Comparison of ENCODE assay signal across 7 cellular contexts in genomic region chr12:66144796-66145754, GRCh38. TPM values are rescaled to one million over a fixed set of nuclear protein-coding genes. Genes with fewer than 3 reads are reported as not detected.
DNase-seq lines count a peak whose midpoint lies in the region; ATAC-seq and TF ChIP-seq lines count a peak whose summit lies in the region.

No MANE protein-coding gene starts in this region.

- H3F3A ChIP-seq in neural cell (ENCODE audit: insufficient read depth, low read length, poor library complexity, severe bottlenecking): no peaks in the 10 kb centered on the region

- H3K9ac ChIP-seq in neural cell (ENCODE audit: low read length): no peak overlapping the region

- DNase-seq in GM03348 (ENCODE audit: low spot score) (peak; percentile 64), SW480 (ENCODE audit: low spot score) (peak; percentile 31), esophagus squamous epithelium (lab: John Stamatoyannopoulos, UW) (no peak)
- no peak for DNase-seq in activated effector memory CD4-positive, alpha-beta T cell treated with anti-CD3 and anti-CD28 coated beads, Interleukin-2, amount 50 U/mL, for 16 hours

- 31 to 39% methylated on average over 7 of the region's 7 CpGs for WGBS in esophagus squamous epithelium, 2 donors

- no peaks in the 10 kb centered on the region for H3K9me2 ChIP-seq in neural cell (ENCODE audit: insufficient read depth, low read length)

- H3K79me2 ChIP-seq in neural cell (replicated peaks; ENCODE audit: insufficient read depth, low read length): no peaks in the 10 kb centered on the region

- no peaks in the 10 kb centered on the region for H4K20me1 ChIP-seq in neural cell (ENCODE audit: insufficient read depth)

- ATAC-seq in HG03045 (IDR thresholded peaks at IDR 0.05; ENCODE audit: unreplicated experiment): no peak

- H3K27me3 ChIP-seq in esophagus squamous epithelium (no peaks in the 10 kb centered on the region), neural cell (ENCODE audit: insufficient read depth, low read depth, low read length) (no peaks in the 10 kb centered on the region)

- peaks cover 0 to 16% (median 3%) of the 10 kb centered on the region in 3 donors for H3K4me1 ChIP-seq in esophagus squamous epithelium

- no peak for TF ChIP-seq EP300 in neural cell (conservative IDR thresholded peaks at IDR 0.05; ENCODE audit: poor library complexity, severe bottlenecking)

- H3K36me3 ChIP-seq in esophagus squamous epithelium (peaks cover 5 to 71% (median 8%) of the 10 kb centered on the region in 3 donors), neural cell (ENCODE audit: insufficient read depth, low read length) (peaks cover 3% of the 10 kb centered on the region)

- no peak for TF ChIP-seq POLR2A in esophagus squamous epithelium (IDR thresholded peaks at IDR 0.05)

- H3K9me3 ChIP-seq in esophagus squamous epithelium: peaks cover 0 to 22% (median 19%) of the 10 kb centered on the region in 3 donors
- H3K9me3 ChIP-seq in neural cell (ENCODE audit: low read length): no peaks in the 10 kb centered on the region

- intact Hi-C loops in esophagus squamous epithelium (cut with DNase I): no loop called here

- H3K27ac ChIP-seq in esophagus squamous epithelium (peak overlapping the region in 2 of 4 donors; percentile 41 to 56), neural cell (ENCODE audit: low read length) (no peak overlapping the region)

- no peak overlapping the region for H2AFZ ChIP-seq in neural cell (ENCODE audit: low read depth, low read length)

- H3K4me3 ChIP-seq in esophagus squamous epithelium (no peak overlapping the region), neural cell (ENCODE audit: low read length) (no peak overlapping the region)

- H3K4me2 ChIP-seq in neural cell (ENCODE audit: low read length): no peak overlapping the region

- TF ChIP-seq RAD21 in neural cell (conservative IDR thresholded peaks at IDR 0.05): peak; percentile 76

- TF ChIP-seq CTCF in LNCAP (IDR thresholded peaks at IDR 0.05) (peak; percentile 80), esophagus squamous epithelium (IDR thresholded peaks at IDR 0.05) (peak in 5 of 6 experiments; percentile 44 to 75 (median 70)), neural cell (IDR thresholded peaks at IDR 0.05; ENCODE audit: poor library complexity, severe bottlenecking) (peak; percentile 67)

TF ChIP-seq in neural cell, 6 proteins besides CTCF, POLR2A, EP300 and RAD21:
- no peak for TF ChIP-seq EZH2 (IDR thresholded peaks at IDR 0.05; ENCODE audit: borderline replicate concordance, insufficient read depth, low read length, poor library complexity, severe bottlenecking)
- peak; percentile 73 for TF ChIP-seq SMC3 (conservative IDR thresholded peaks at IDR 0.05; ENCODE audit: poor library complexity)
- no peak for TF ChIP-seq TAF1 (IDR thresholded peaks at IDR 0.05; ENCODE audit: low read depth)

RNA-seq across cellular contexts. Expression of gene LLPH, which starts 14.5 kb away (rescaled TPM):
- total RNA-seq in esophagus squamous epithelium: 10 to 100 TPM in 2 of 4 donors, 1 to 10 TPM in 2; 3.1 to 15.6 (median 9.1) TPM
- 4.6 and 6.9 TPM in 2 replicates for polyA plus RNA-seq in neural cell
- 6.0 and 6.6 TPM in 2 replicates for polyA minus RNA-seq in neural cell

RNA-seq across cellular contexts. Expression of gene TMBIM4, which starts 24.7 kb away (rescaled TPM):
- 100 to 1,000 TPM; 104 to 131 (median 114) TPM for total RNA-seq in esophagus squamous epithelium
- polyA plus RNA-seq in neural cell: 24.5 and 45.7 TPM in 2 replicates
- 4.9 and 9.6 TPM in 2 replicates for polyA minus RNA-seq in neural cell

RNA-seq across cellular contexts. Expression of gene IRAK3, which starts 43.9 kb away (rescaled TPM):
- 10 to 100 TPM in 1 of 4 donors, 1 to 10 TPM in 3; 1.5 to 14.1 (median 7.7) TPM for total RNA-seq in esophagus squamous epithelium
- 0.31 and 0.70 TPM in 2 replicates for polyA plus RNA-seq in neural cell
- polyA minus RNA-seq in neural cell: 0.49 and 1.0 TPM in 2 replicates

Comparison
In these comparisons a context has a peak if more than half of its experiments do, and no peak if none do; other contexts are left out.
1. DNase-seq: peak in GM03348 (single experiment) and SW480 (single experiment); none in esophagus squamous epithelium (single experiment) and activated effector memory CD4-positive, alpha-beta T cell treated with anti-CD3 and anti-CD28 coated beads, Interleukin-2, amount 50 U/mL, for 16 hours (single experiment).
2. Peak in every context shown above with its lines, with median percentiles within 50 percentile points of each other: CTCF ChIP-seq.